ENCODE assay signal across 13 cellular contexts in genomic region chr4:178185517-178185916, GRCh38.
"Had no signal": no experiment of that assay in that cellular context is flagged by ENCODE, and none has a peak within 500 bp of the region (broad histone marks: within the 10 kb centered on the region; RNA-seq: fewer than 3 reads in every experiment).

No MANE protein-coding gene starts in this region.

- H3K9me3 Mint-ChIP-seq: nephron progenitor cell, type B pancreatic cell had no signal

- H3K27me3 ChIP-seq: sigmoid colon had no signal

- H3K9me3 ChIP-seq: sigmoid colon had no signal

- DNase-seq: effector memory CD4-positive, alpha-beta T cell; islet precursor cell; mammary epithelial cell; naive thymus-derived CD4-positive, alpha-beta T cell; nephron progenitor cell; psoas muscle; retina; sigmoid colon; stimulated activated CD4-positive, alpha-beta T cell treated with anti-CD3 and anti-CD28 coated beads, Interleukin-12 subunit alpha, Interleukin-12 subunit beta, amount 100 ng/mL, for 4 hours; stimulated activated naive CD4-positive, alpha-beta T cell had no signal

- H3K4me3 ChIP-seq: psoas muscle, sigmoid colon, skin epidermis had no signal

- ATAC-seq: esophagus mucosa; naive thymus-derived CD4-positive, alpha-beta T cell; psoas muscle had no signal

- H3K4me1 ChIP-seq: psoas muscle, sigmoid colon had no signal

- H3K36me3 Mint-ChIP-seq: naive thymus-derived CD4-positive, alpha-beta T cell; type B pancreatic cell had no signal

- H3K4me1 Mint-ChIP-seq: naive thymus-derived CD4-positive, alpha-beta T cell; nephron progenitor cell had no signal

- H3K4me3 Mint-ChIP-seq: naive thymus-derived CD4-positive, alpha-beta T cell; nephron progenitor cell; type B pancreatic cell had no signal

- H3K27ac ChIP-seq: psoas muscle, sigmoid colon, skin epidermis had no signal

- H3K27ac Mint-ChIP-seq: naive thymus-derived CD4-positive, alpha-beta T cell; nephron progenitor cell; type B pancreatic cell had no signal

- H3K27me3 Mint-ChIP-seq: naive thymus-derived CD4-positive, alpha-beta T cell; type B pancreatic cell had no signal

- H3K36me3 ChIP-seq: sigmoid colon had no signal
